Comparison of ENCODE assay signal across 8 cellular contexts in genomic region chr3:125055165-125055912, GRCh38. TPM values are rescaled to one million over a fixed set of nuclear protein-coding genes. Genes with fewer than 3 reads are reported as not detected.
DNase-seq lines count a peak whose midpoint lies in the region; ATAC-seq lines count a peak whose summit lies in the region.

No MANE protein-coding gene starts in this region.

- ATAC-seq in HG03045 (IDR thresholded peaks at IDR 0.05; ENCODE audit: unreplicated experiment), result peak; percentile 20
- peak; percentile 41 to 42 for ATAC-seq in naive B cell (ENCODE audit: low read depth in 2 of 2)

- peaks cover 5 to 8% (median 8%) of the 10 kb centered on the region in 3 donors for H3K27me3 Mint-ChIP-seq in naive B cell

- peak; percentile 28 for DNase-seq in stimulated activated CD4-positive, alpha-beta T cell treated with anti-CD3 and anti-CD28 coated beads, Interleukin-12 subunit alpha, Interleukin-12 subunit beta, amount 100 ng/mL, for 4 hours
- DNase-seq in stimulated activated CD4-positive, alpha-beta T cell treated with anti-CD3 and anti-CD28 coated beads, Interleukin-4, amount 100 ng/mL, for 24 hours, result no peak
- DNase-seq in T-helper 2 cell (peak in 3 of 5 experiments; percentile 8 to 22 (median 9)), naive B cell (no peak), epidermal melanocyte (ENCODE audit: insufficient read length, low spot score) (no peak), kidney tubule cell (ENCODE audit: low spot score) (no peak)
- no peak for DNase-seq in effector memory CD4-positive, alpha-beta T cell

- peak overlapping the region; percentile 78 for H3K27ac ChIP-seq in effector memory CD4-positive, alpha-beta T cell (ENCODE audit: insufficient read depth, low read length, poor library complexity, severe bottlenecking)

- H3K9me3 ChIP-seq in effector memory CD4-positive, alpha-beta T cell (ENCODE audit: control insufficient read depth, low read length), result no peaks in the 10 kb centered on the region

- no peaks in the 10 kb centered on the region for H3K27me3 ChIP-seq in effector memory CD4-positive, alpha-beta T cell (replicated peaks; ENCODE audit: control insufficient read depth, insufficient read depth, low read length, poor library complexity, severe bottlenecking)

- peaks cover 39% of the 10 kb centered on the region for H3K4me1 ChIP-seq in effector memory CD4-positive, alpha-beta T cell (ENCODE audit: control insufficient read depth, insufficient read depth, low read length, poor library complexity, severe bottlenecking)

- peak overlapping the region; percentile 91 to 99 (median 96) for H3K4me3 Mint-ChIP-seq in naive B cell

- peak overlapping the region; percentile 28 to 97 (median 92) for H3K27ac Mint-ChIP-seq in naive B cell

- H3K4me1 Mint-ChIP-seq in naive B cell, result peaks cover 36 to 49% (median 36%) of the 10 kb centered on the region in 3 donors

- no peaks in the 10 kb centered on the region for H3K36me3 Mint-ChIP-seq in naive B cell

- H3K4me3 ChIP-seq in effector memory CD4-positive, alpha-beta T cell (ENCODE audit: insufficient read depth, low read depth, low read length, poor library complexity, severe bottlenecking), result peak overlapping the region; percentile 79

- H3K9me3 Mint-ChIP-seq in naive B cell, result peaks cover 0 to 2% (median 0%) of the 10 kb centered on the region in 7 donors

- no peaks in the 10 kb centered on the region for H3K36me3 ChIP-seq in effector memory CD4-positive, alpha-beta T cell (ENCODE audit: control insufficient read depth, insufficient read depth, low read length)

RNA-seq across cellular contexts. Expression of gene HEG1, which starts 0.5 kb away (rescaled TPM):
- polyA plus RNA-seq in naive B cell (ENCODE audit: low read depth in 6 of 6), result 1 to 10 TPM in 3 of 6 donors, under 1 TPM in 2, not detected in 1; 0.73 to 1.8 (median 1.1) TPM

Comparison
In these comparisons a context has a peak if more than half of its experiments do, and no peak if none do; other contexts are left out.
1. DNase-seq: peak in stimulated activated CD4-positive, alpha-beta T cell treated with anti-CD3 and anti-CD28 coated beads, Interleukin-12 subunit alpha, Interleukin-12 subunit beta, amount 100 ng/mL, for 4 hours (single experiment) and T-helper 2 cell (3 of 5); none in stimulated activated CD4-positive, alpha-beta T cell treated with anti-CD3 and anti-CD28 coated beads, Interleukin-4, amount 100 ng/mL, for 24 hours (single experiment), effector memory CD4-positive, alpha-beta T cell (0 of 3), naive B cell (single experiment), epidermal melanocyte (single experiment) and kidney tubule cell (single experiment).